ENCODE assay signal across 22 cellular contexts in genomic region chr1:62381831-62382505, GRCh38.
"Had no signal": no experiment of that assay in that cellular context is flagged by ENCODE, and none has a peak within 500 bp of the region (broad histone marks: within the 10 kb centered on the region; RNA-seq: fewer than 3 reads in every experiment).

No MANE protein-coding gene starts in this region.

- H3K4me1 ChIP-seq: spleen had no signal

- H3K9me3 Mint-ChIP-seq: activated B cell treated with CpG ODN at 0.5 μM for 24 hours; activated naive CD4-positive, alpha-beta T cell treated with anti-CD3 and anti-CD28 coated beads for 36 hours; activated naive CD8-positive, alpha-beta T cell treated with anti-CD3 and anti-CD28 coated beads, Interleukin-2, amount 10 ng/mL, durations not matched to agents 7 days and 5 days; activated T-cell treated with anti-CD3 and anti-CD28 coated beads, Interleukin-2, amount 50 U/mL, for 72 hours; stimulated activated naive CD8-positive, alpha-beta T cell treated with anti-CD3 and anti-CD28 coated beads, Interleukin-15, Interleukin-2, amounts not matched to agents 100 ng/mL and 50 ng/mL, for 24 hours had no signal

- H3K9me3 ChIP-seq: heart left ventricle, spleen, thyroid gland had no signal

- ATAC-seq: activated CD4-positive, alpha-beta T cell treated with anti-CD3 and anti-CD28 coated beads for 36 hours; activated T-cell treated with anti-CD3 and anti-CD28 coated beads, Interleukin-2, amount 50 U/mL, for 72 hours; left ventricle myocardium superior; T-helper 17 cell had no signal

- H3K36me3 ChIP-seq: brain microvascular endothelial cell, heart left ventricle, spleen, thyroid gland had no signal

- H3K4me3 ChIP-seq: heart left ventricle, spleen, thyroid gland had no signal

- H3K27ac Mint-ChIP-seq: activated B cell treated with CpG ODN at 0.5 μM for 24 hours; activated CD4-positive, alpha-beta T cell treated with anti-CD3 and anti-CD28 coated beads for 36 hours; activated naive CD4-positive, alpha-beta T cell treated with anti-CD3 and anti-CD28 coated beads for 36 hours; activated naive CD8-positive, alpha-beta T cell treated with anti-CD3 and anti-CD28 coated beads, Interleukin-2, amount 10 ng/mL, durations not matched to agents 7 days and 5 days; activated T-cell treated with anti-CD3 and anti-CD28 coated beads, Interleukin-2, amount 50 U/mL, for 72 hours; naive B cell; stimulated activated naive CD8-positive, alpha-beta T cell treated with anti-CD3 and anti-CD28 coated beads, Interleukin-15, Interleukin-2, amounts not matched to agents 100 ng/mL and 50 ng/mL, for 24 hours; T-helper 17 cell had no signal

- H3K27me3 ChIP-seq: brain microvascular endothelial cell, heart left ventricle, spleen, thyroid gland had no signal

- DNase-seq: activated B cell treated with CpG ODN at 0.5 μM for 24 hours; activated CD4-positive, alpha-beta T cell treated with anti-CD3 and anti-CD28 coated beads for 36 hours; activated CD4-positive, alpha-beta T cell treated with anti-CD3 and anti-CD28 coated beads, Interleukin-2, amount 50 U/mL, for 4 hours; activated effector memory CD4-positive, alpha-beta T cell treated with Interleukin-2 at 50 U/mL for 16 hours; activated naive CD4-positive, alpha-beta T cell treated with anti-CD3 and anti-CD28 coated beads for 36 hours; activated naive CD8-positive, alpha-beta T cell treated with anti-CD3 and anti-CD28 coated beads, Interleukin-2, amount 10 ng/mL, durations not matched to agents 7 days and 5 days; activated T-cell treated with anti-CD3 and anti-CD28 coated beads, Interleukin-2, amount 50 U/mL, for 72 hours; amygdala; brain microvascular endothelial cell; central memory CD4-positive, alpha-beta T cell; effector memory CD4-positive, alpha-beta T cell; heart left ventricle; left ventricle myocardium superior; naive B cell; spleen; stimulated activated CD4-positive, alpha-beta T cell treated with anti-CD3 and anti-CD28 coated beads, Interleukin-4, amount 100 ng/mL, for 1 hour; substantia nigra; SW 1271; T-helper 17 cell; thyroid gland had no signal

- H3K4me3 Mint-ChIP-seq: activated B cell treated with CpG ODN at 0.5 μM for 24 hours; activated CD4-positive, alpha-beta T cell treated with anti-CD3 and anti-CD28 coated beads for 36 hours; activated naive CD4-positive, alpha-beta T cell treated with anti-CD3 and anti-CD28 coated beads for 36 hours; activated naive CD8-positive, alpha-beta T cell treated with anti-CD3 and anti-CD28 coated beads, Interleukin-2, amount 10 ng/mL, durations not matched to agents 7 days and 5 days; activated T-cell treated with anti-CD3 and anti-CD28 coated beads, Interleukin-2, amount 50 U/mL, for 72 hours; naive B cell; neural crest cell; stimulated activated naive CD8-positive, alpha-beta T cell treated with anti-CD3 and anti-CD28 coated beads, Interleukin-15, Interleukin-2, amounts not matched to agents 100 ng/mL and 50 ng/mL, for 24 hours; T-helper 17 cell had no signal

- H3K27ac ChIP-seq: brain microvascular endothelial cell, heart left ventricle, spleen, thyroid gland had no signal

- H3K27me3 Mint-ChIP-seq: activated CD4-positive, alpha-beta T cell treated with anti-CD3 and anti-CD28 coated beads for 36 hours; activated naive CD8-positive, alpha-beta T cell treated with anti-CD3 and anti-CD28 coated beads, Interleukin-2, amount 10 ng/mL, durations not matched to agents 7 days and 5 days; stimulated activated naive CD8-positive, alpha-beta T cell treated with anti-CD3 and anti-CD28 coated beads, Interleukin-15, Interleukin-2, amounts not matched to agents 100 ng/mL and 50 ng/mL, for 24 hours had no signal

- H3K4me1 Mint-ChIP-seq: activated B cell treated with CpG ODN at 0.5 μM for 24 hours; activated CD4-positive, alpha-beta T cell treated with anti-CD3 and anti-CD28 coated beads for 36 hours; activated naive CD8-positive, alpha-beta T cell treated with anti-CD3 and anti-CD28 coated beads, Interleukin-2, amount 10 ng/mL, durations not matched to agents 7 days and 5 days; naive B cell; T-helper 17 cell had no signal

- H3K36me3 Mint-ChIP-seq: activated naive CD8-positive, alpha-beta T cell treated with anti-CD3 and anti-CD28 coated beads, Interleukin-2, amount 10 ng/mL, durations not matched to agents 7 days and 5 days; naive B cell had no signal
